Comparison of ENCODE assay signal across 22 cellular contexts in genomic region chr12:77005699-77006098, GRCh38. TPM values are rescaled to one million over a fixed set of nuclear protein-coding genes. Genes with fewer than 3 reads are reported as not detected.
DNase-seq lines count a peak whose midpoint lies in the region; ATAC-seq and TF ChIP-seq lines count a peak whose summit lies in the region.
"Had no signal": no experiment of that assay in that cellular context is flagged by ENCODE, and none has a peak within 500 bp of the region (broad histone marks: within the 10 kb centered on the region; RNA-seq: fewer than 3 reads in every experiment).

No MANE protein-coding gene starts in this region.

- no peaks in the 10 kb centered on the region for H3K9me3 ChIP-seq in SK-N-MC (ENCODE audit: low read depth, low read length)
- H3K9me3 ChIP-seq in CD4-positive, alpha-beta T cell (ENCODE audit: control insufficient read depth, low read length) = no peaks in the 10 kb centered on the region
- H3K9me3 ChIP-seq: BLaER1 treated with 17β-estradiol and CSF1 and Interleukin-3, amounts not matched to agents 10 nM and 100 nM had no signal

- no peak overlapping the region for H3K27ac Mint-ChIP-seq in GM23338
- no peak overlapping the region for H3K27ac Mint-ChIP-seq in CD4-positive, alpha-beta T cell
- H3K27ac Mint-ChIP-seq: B cell; CD4-positive, alpha-beta memory T cell; CD8-positive, alpha-beta memory T cell had no signal

- H3K79me2 ChIP-seq in GM23338 (replicated peaks; ENCODE audit: insufficient read depth) = no peaks in the 10 kb centered on the region

- no peak overlapping the region for H3K4me3 ChIP-seq in GM23338
- H3K4me3 ChIP-seq in SK-N-MC = no peak overlapping the region
- H3K4me3 ChIP-seq: BLaER1 treated with 17β-estradiol and CSF1 and Interleukin-3, amounts not matched to agents 10 nM and 100 nM; GM12878 had no signal

- H4K20me1 ChIP-seq in GM23338 (replicated peaks; ENCODE audit: insufficient read depth) = no peaks in the 10 kb centered on the region
- H4K20me1 ChIP-seq: BLaER1 treated with 17β-estradiol and CSF1 and Interleukin-3, amounts not matched to agents 10 nM and 100 nM had no signal

- no peak overlapping the region for H3K4me2 ChIP-seq in GM23338

- no peaks in the 10 kb centered on the region for H3K4me1 ChIP-seq in GM23338 (ENCODE audit: insufficient read depth)

- peak overlapping the region; percentile 34; the same call in 1 of the 2 replicates for H2AFZ ChIP-seq in GM23338

- H3K36me3 ChIP-seq in GM23338 (ENCODE audit: insufficient read depth) (no peaks in the 10 kb centered on the region), SK-N-MC (ENCODE audit: insufficient read depth, low read length) (no peaks in the 10 kb centered on the region)
- H3K36me3 ChIP-seq: BLaER1 treated with 17β-estradiol and CSF1 and Interleukin-3, amounts not matched to agents 10 nM and 100 nM had no signal

- DNase-seq in GM23338 (ENCODE audit: low spot score) (no peak), SK-N-MC (ENCODE audit: low read depth, low spot score) (no peak), astrocyte of the hippocampus (ENCODE audit: low read depth, low spot score) (peak; percentile 4), ACHN (no peak)
- no peak for DNase-seq in CD4-positive, alpha-beta T cell
- DNase-seq: 8988T; AML-193; CD4-positive, alpha-beta memory T cell; CD8-positive, alpha-beta memory T cell; COR-L47; DMS 273 treated with DMSO at 0.1 percent for 48 hours; DMS153; DMS53; DMS79; DND-41; EL; GDM1 had no signal

- H3K27me3 ChIP-seq in GM23338 (ENCODE audit: insufficient read depth) = no peaks in the 10 kb centered on the region
- H3K27me3 ChIP-seq in CD4-positive, alpha-beta T cell (ENCODE audit: control insufficient read depth, insufficient read depth, low read length) = peaks cover 16% of the 10 kb centered on the region
- H3K27me3 ChIP-seq: BLaER1 treated with 17β-estradiol and CSF1 and Interleukin-3, amounts not matched to agents 10 nM and 100 nM had no signal

- CTCF ChIA-PET in CD4-positive, alpha-beta T cell (lab: Charles Lee) = no interaction called here

- peaks cover 2% of the 10 kb centered on the region; the same call in 2 of the 3 replicates for H3K4me1 Mint-ChIP-seq in GM23338
- peaks cover 3% of the 10 kb centered on the region for H3K4me1 Mint-ChIP-seq in CD4-positive, alpha-beta T cell (ENCODE audit: low read depth)
- H3K4me1 Mint-ChIP-seq: B cell had no signal

- no peak for TF ChIP-seq CTCF in GM23338 (conservative IDR thresholded peaks at IDR 0.05; ENCODE audit: low read depth in 2 of 2)
- TF ChIP-seq CTCF in CD4-positive, alpha-beta T cell (IDR thresholded peaks at IDR 0.05) = no peak

- in situ Hi-C loops in ACHN (cut with HindIII; ENCODE audit: low pct_ligation_motif_present, low pct_unique_long_range_greater_than_20kb, low sequenced_read_pairs) = no loop called here

- ATAC-seq in GM23338 = no peak
- no peak for ATAC-seq in CD4-positive, alpha-beta T cell (ENCODE audit: poor library complexity)
- no peak for ATAC-seq in HG02759 (IDR thresholded peaks at IDR 0.05; ENCODE audit: unreplicated experiment)
- ATAC-seq: GM12878 had no signal

- H3K9me3 Mint-ChIP-seq in GM23338 = no peaks in the 10 kb centered on the region; the same call in 2 of the 3 replicates
- no peaks in the 10 kb centered on the region for H3K9me3 Mint-ChIP-seq in CD4-positive, alpha-beta T cell
- H3K9me3 Mint-ChIP-seq: CD8-positive, alpha-beta memory T cell had no signal

- no peak overlapping the region for H3K27ac ChIP-seq in GM23338 (ENCODE audit: low read depth)
- peak overlapping the region; percentile 56; the same call in 1 of the 2 replicates for H3K27ac ChIP-seq in SK-N-MC
- H3K27ac ChIP-seq in CD4-positive, alpha-beta T cell (ENCODE audit: low read depth, low read length) = no peak overlapping the region
- H3K27ac ChIP-seq: BLaER1 treated with 17β-estradiol and CSF1 and Interleukin-3, amounts not matched to agents 10 nM and 100 nM; C4-2B had no signal

- POLR2A ChIA-PET in CD4-positive, alpha-beta T cell (lab: Charles Lee) = no interaction called here

- H3K9me2 ChIP-seq in GM23338 (ENCODE audit: insufficient read depth) = no peaks in the 10 kb centered on the region

- no peak overlapping the region for H3K9ac ChIP-seq in SK-N-MC (ENCODE audit: insufficient read length)
- H3K9ac ChIP-seq: BLaER1 treated with 17β-estradiol and CSF1 and Interleukin-3, amounts not matched to agents 10 nM and 100 nM had no signal

- intact Hi-C loops in CD4-positive, alpha-beta T cell (cut with DNase I, micrococcal nuclease) = no loop called here

- no peak overlapping the region for H3K4me3 Mint-ChIP-seq in GM23338
- no peak overlapping the region for H3K4me3 Mint-ChIP-seq in CD4-positive, alpha-beta T cell
- H3K4me3 Mint-ChIP-seq: B cell; CD4-positive, alpha-beta memory T cell; CD8-positive, alpha-beta memory T cell had no signal

- no peaks in the 10 kb centered on the region for H3F3A ChIP-seq in GM23338 (replicated peaks; ENCODE audit: low read depth)

- peaks cover 2% of the 10 kb centered on the region for H3K27me3 Mint-ChIP-seq in GM23338 (ENCODE audit: insufficient read depth, low read depth, poor library complexity)
- peaks cover 29% of the 10 kb centered on the region for H3K27me3 Mint-ChIP-seq in CD4-positive, alpha-beta T cell

- no peaks in the 10 kb centered on the region for H3K36me3 Mint-ChIP-seq in GM23338 (ENCODE audit: low read depth)
- H3K36me3 Mint-ChIP-seq in CD4-positive, alpha-beta T cell (ENCODE audit: low read depth) = no peaks in the 10 kb centered on the region
- H3K36me3 Mint-ChIP-seq: CD4-positive, alpha-beta memory T cell; CD8-positive, alpha-beta memory T cell had no signal

TF ChIP-seq in GM23338, 12 proteins besides CTCF, POLR2A, EP300 and RAD21:
- TF ChIP-seq REST (IDR thresholded peaks at IDR 0.05; ENCODE audit: unreplicated experiment) (no peak), ETS1 (IDR thresholded peaks at IDR 0.05) (no peak), NANOG (IDR thresholded peaks at IDR 0.05; ENCODE audit: borderline replicate concordance) (no peak), STAT1 (IDR thresholded peaks at IDR 0.05; ENCODE audit: unreplicated experiment) (no peak)

RNA-seq across cellular contexts. Expression of gene E2F7, which starts 59.7 kb away (rescaled TPM):
- 22.3 and 31.8 TPM in 2 replicates for total RNA-seq in GM23338 (2014; rRNA removed; shearing (Covaris generic))
- polyA plus RNA-seq in GM23338 (2016; fragmentation: Nextera tagmentation; extraction: Ambion mirVana) = 40.3 and 43.9 TPM in 2 replicates
- under 1 TPM; 0.14 to 0.16 TPM for total RNA-seq in CD4-positive, alpha-beta T cell
- polyA plus RNA-seq: CD4-positive, alpha-beta memory T cell; CD8-positive, alpha-beta memory T cell had no signal

Comparison
In these comparisons a context has a peak if more than half of its experiments do, and no peak if none do; other contexts are left out.
1. RNA of gene E2F7, which starts 59.7 kb away (total RNA-seq): 22.3 to 31.8 TPM in GM23338; 0.14 to 0.16 TPM in CD4-positive, alpha-beta T cell; every median in the first group is over 10 times any median in the second.